ENCODE assay signal across 23 cellular contexts in the genomic region with DNA sequence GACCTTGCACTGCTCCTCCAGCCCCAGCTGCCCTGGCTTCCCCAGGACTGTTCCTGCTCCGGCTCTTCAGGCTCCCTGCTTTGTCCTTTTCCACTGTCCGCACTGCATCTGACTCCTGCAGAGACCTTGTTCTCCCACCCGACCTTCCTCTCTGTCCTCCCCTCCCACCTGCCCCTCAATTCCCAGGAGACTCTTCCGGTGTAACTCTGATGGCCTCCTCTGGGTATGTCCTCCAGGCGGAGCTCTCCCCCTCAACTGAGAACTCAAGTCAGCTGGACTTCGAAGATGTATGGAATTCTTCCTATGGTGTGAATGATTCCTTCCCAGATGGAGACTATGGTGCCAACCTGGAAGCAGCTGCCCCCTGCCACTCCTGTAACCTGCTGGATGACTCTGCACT. TPM values are rescaled to one million over a fixed set of nuclear protein-coding genes. Genes with fewer than 3 reads are reported as not detected.
DNase-seq lines count a peak whose midpoint lies in the region; ATAC-seq and TF ChIP-seq lines count a peak whose summit lies in the region.
"Had no signal": no experiment of that assay in that cellular context is flagged by ENCODE, and none has a peak within 500 bp of the region (broad histone marks: within the 10 kb centered on the region; RNA-seq: fewer than 3 reads in every experiment).

No MANE protein-coding gene starts in this region.

- H3K9me3 Mint-ChIP-seq in activated CD4-positive, alpha-beta T cell treated with anti-CD3 and anti-CD28 coated beads, Interleukin-2, amount 10 ng/mL, durations not matched to agents 7 days and 5 days, result no peaks in the 10 kb centered on the region
- H3K9me3 Mint-ChIP-seq: activated B cell treated with CpG ODN at 0.5 μM for 24 hours had no signal

- no peaks in the 10 kb centered on the region for H3K9me3 ChIP-seq in lower lobe of right lung
- no peaks in the 10 kb centered on the region for H3K9me3 ChIP-seq in suprapubic skin

- POLR2A ChIA-PET in activated CD4-positive, alpha-beta T cell treated with anti-CD3 and anti-CD28 coated beads, Interleukin-2, amount 10 ng/mL, durations not matched to agents 7 days and 5 days (lab: Charles Lee), result no interaction called here

- ATAC-seq in lower lobe of right lung (no peak), GM21576 (IDR thresholded peaks at IDR 0.05; ENCODE audit: unreplicated experiment) (no peak)

- H3K4me1 Mint-ChIP-seq in activated CD4-positive, alpha-beta T cell treated with anti-CD3 and anti-CD28 coated beads, Interleukin-2, amount 10 ng/mL, durations not matched to agents 7 days and 5 days, result no peaks in the 10 kb centered on the region

- no peak overlapping the region for H3K4me3 Mint-ChIP-seq in activated CD4-positive, alpha-beta T cell treated with anti-CD3 and anti-CD28 coated beads, Interleukin-2, amount 10 ng/mL, durations not matched to agents 7 days and 5 days
- H3K4me3 Mint-ChIP-seq: activated B cell treated with CpG ODN at 0.5 μM for 24 hours, CD14-positive monocyte had no signal

- CTCF ChIA-PET in activated CD4-positive, alpha-beta T cell treated with anti-CD3 and anti-CD28 coated beads, Interleukin-2, amount 10 ng/mL, durations not matched to agents 7 days and 5 days (lab: Charles Lee), result interaction anchor here (0.6 kb wide), 1 partner anchor 479 kb away, joined by 4 read pairs; no protein-coding TSS in a partner anchor

- H3K36me3 Mint-ChIP-seq in activated CD4-positive, alpha-beta T cell treated with anti-CD3 and anti-CD28 coated beads, Interleukin-2, amount 10 ng/mL, durations not matched to agents 7 days and 5 days (ENCODE audit: low read depth), result no peaks in the 10 kb centered on the region
- H3K36me3 Mint-ChIP-seq: CD14-positive monocyte had no signal

- H3K27me3 ChIP-seq in lower lobe of right lung (ENCODE audit: low read depth) (peaks cover 20% of the 10 kb centered on the region), suprapubic skin (peaks cover 64% of the 10 kb centered on the region)

- WGBS in suprapubic skin, result 65% methylated on average over 6 of the region's 6 CpGs

- H3K27me3 Mint-ChIP-seq in activated CD4-positive, alpha-beta T cell treated with anti-CD3 and anti-CD28 coated beads, Interleukin-2, amount 10 ng/mL, durations not matched to agents 7 days and 5 days, result peaks cover 39% of the 10 kb centered on the region

- TF ChIP-seq POLR2A in suprapubic skin (IDR thresholded peaks at IDR 0.05), result no peak

- peak overlapping the region; percentile 37 for H3K4me3 ChIP-seq in coronary artery
- H3K4me3 ChIP-seq in lower lobe of right lung, result peak overlapping the region; percentile 32
- H3K4me3 ChIP-seq in suprapubic skin, result peak overlapping the region; percentile 37

- H3K4me1 ChIP-seq in lower lobe of right lung, result peaks cover 3% of the 10 kb centered on the region
- no peaks in the 10 kb centered on the region for H3K4me1 ChIP-seq in suprapubic skin

- H3K27ac ChIP-seq in coronary artery (no peak overlapping the region), lower lobe of right lung (no peak overlapping the region), suprapubic skin (peak overlapping the region; percentile 38)

- no peak for TF ChIP-seq CTCF in coronary artery (IDR thresholded peaks at IDR 0.05)
- TF ChIP-seq CTCF in lower lobe of right lung (IDR thresholded peaks at IDR 0.05), result no peak
- TF ChIP-seq CTCF in suprapubic skin (IDR thresholded peaks at IDR 0.05), result no peak

- H3K36me3 ChIP-seq in lower lobe of right lung (no peaks in the 10 kb centered on the region), suprapubic skin (no peaks in the 10 kb centered on the region)

- TF ChIP-seq EP300 in suprapubic skin (IDR thresholded peaks at IDR 0.05), result no peak

- no peak overlapping the region for H3K27ac Mint-ChIP-seq in activated CD4-positive, alpha-beta T cell treated with anti-CD3 and anti-CD28 coated beads, Interleukin-2, amount 10 ng/mL, durations not matched to agents 7 days and 5 days
- H3K27ac Mint-ChIP-seq: activated B cell treated with CpG ODN at 0.5 μM for 24 hours had no signal

- in situ Hi-C loops in SK-MEL-5 (cut with HindIII; ENCODE audit: low pct_unique_long_range_greater_than_20kb, low sequenced_read_pairs), result no loop called here

- DNase-seq in SK-MEL-5 (ENCODE audit: low read depth, low spot score) (peak; percentile 8), coronary artery (ENCODE audit: low spot score) (no peak), lower lobe of right lung (no peak), suprapubic skin (ENCODE audit: low spot score in 2 of 2) (no peak), NCI-H187 treated with DMSO at 0.1 percent for 48 hours (lab: John Stamatoyannopoulos, UW) (no peak)
- no peak for DNase-seq in activated CD4-positive, alpha-beta T cell treated with anti-CD3 and anti-CD28 coated beads, Interleukin-2, amount 10 ng/mL, durations not matched to agents 7 days and 5 days
- DNase-seq: activated B cell treated with CpG ODN at 0.5 μM for 24 hours; activated CD4-positive, alpha-beta T cell treated with anti-CD3 and anti-CD28 coated beads, Interleukin-2, amount 50 U/mL, for 48 hours; Calu3; DND-41; effector memory CD4-positive, alpha-beta T cell; HCEC 1CT; NCI-H1105 treated with DMSO at 0.1 percent for 48 hours; NCI-H2081; NCI-H345; stimulated activated CD4-positive, alpha-beta T cell treated with anti-CD3 and anti-CD28 coated beads, Interleukin-4, amount 100 ng/mL, for 1 hour; stimulated activated naive CD4-positive, alpha-beta T cell; T1000 had no signal

- intact Hi-C loops in lower lobe of right lung (cut with DNase I), result no loop called here

RNA-seq across cellular contexts. Expression of a gene that starts 0.6 kb away (rescaled TPM):
- not detected in 2 replicates for total RNA-seq in SK-MEL-5 (2014; rRNA removed; shearing (Covaris generic))
- 0.14 and 1.1 TPM in 2 replicates for polyA plus RNA-seq in SK-MEL-5 (2015; cell fraction: cytosol; rRNA removed)
- polyA plus RNA-seq in SK-MEL-5 (2015; cell fraction: nucleus; rRNA removed), result 7.0 TPM in 1 of 2 replicates, not detected in the other
- total RNA-seq in lower lobe of right lung (30.4 TPM), suprapubic skin (100 to 1,000 TPM in 1 of 4 donors, 10 to 100 TPM in 3; 34.7 to 117 (median 41.4) TPM)
- not detected for total RNA-seq in activated CD4-positive, alpha-beta T cell treated with anti-CD3 and anti-CD28 coated beads, Interleukin-2, amount 10 ng/mL, durations not matched to agents 7 days and 5 days
- total RNA-seq: Calu3, kidney epithelial cell, M059J, OCI-LY7 had no signal

RNA-seq across cellular contexts. Expression of a gene that starts 33.8 kb away (rescaled TPM):
- total RNA-seq in SK-MEL-5 (2014; rRNA removed; shearing (Covaris generic)), result 1.5 and 1.7 TPM in 2 replicates
- 6.6 and 7.1 TPM in 2 replicates for polyA plus RNA-seq in SK-MEL-5 (2015; cell fraction: cytosol; rRNA removed)
- 1.1 and 2.3 TPM in 2 replicates for polyA plus RNA-seq in SK-MEL-5 (2015; cell fraction: nucleus; rRNA removed)
- total RNA-seq in lower lobe of right lung (8.8 TPM), suprapubic skin (1 to 10 TPM; 4.3 to 9.8 (median 7.9) TPM)
- total RNA-seq in activated CD4-positive, alpha-beta T cell treated with anti-CD3 and anti-CD28 coated beads, Interleukin-2, amount 10 ng/mL, durations not matched to agents 7 days and 5 days, result not detected
- total RNA-seq: Calu3, OCI-LY7 had no signal
- polyA plus RNA-seq: CD14-positive monocyte had no signal

Comparison
In these comparisons a context has a peak if more than half of its experiments do, and no peak if none do; other contexts are left out.
1. RNA of a gene that starts 0.6 kb away (total RNA-seq): 34.7 to 117 TPM in suprapubic skin and 30.4 TPM in lower lobe of right lung (single experiment); not detected in SK-MEL-5 and not detected in activated CD4-positive, alpha-beta T cell treated with anti-CD3 and anti-CD28 coated beads, Interleukin-2, amount 10 ng/mL, durations not matched to agents 7 days and 5 days; every median in the first group is over 10 times any median in the second.
2. Peak in every context shown above with its lines, with median percentiles within 50 percentile points of each other: H3K4me3 ChIP-seq.